18 cellular contexts compared by ENCODE assay signal in the genomic region with DNA sequence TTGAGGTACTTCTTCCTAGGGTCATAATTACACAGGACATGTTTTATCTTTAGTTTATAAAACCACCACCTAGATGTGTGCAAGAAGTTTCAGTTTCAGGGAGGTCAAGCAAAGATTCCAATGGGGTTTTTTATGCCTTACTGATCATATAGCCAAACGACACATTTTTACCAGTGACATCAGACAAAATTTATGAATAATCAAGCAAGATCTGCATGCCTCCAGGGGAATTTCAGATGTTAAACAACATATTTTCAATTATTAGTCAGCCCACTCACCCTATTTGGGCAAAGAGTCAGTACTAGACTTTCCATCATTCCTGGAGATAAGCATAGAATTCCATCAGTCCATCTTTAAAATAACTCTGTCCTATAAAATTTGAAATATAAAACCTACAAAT.
A peak's percentile ranks its signal among the peaks of the same experiment; 100 is the strongest.
DNase-seq lines count a peak whose midpoint lies in the region; ATAC-seq, FAIRE-seq and TF ChIP-seq lines count a peak whose summit lies in the region.
"Had no signal": no experiment of that assay in that cellular context is flagged by ENCODE, and none has a peak within 500 bp of the region (broad histone marks: within the 10 kb centered on the region; RNA-seq: fewer than 3 reads in every experiment).

No MANE protein-coding gene starts in this region.

- no peaks in the 10 kb centered on the region for H3K9me3 ChIP-seq in esophagus squamous epithelium
- H3K9me3 ChIP-seq: Caco-2 had no signal

- no peak for FAIRE-seq in HTR-8/SVneo (lab: Jason Lieb, UNC)

- H3K27me3 Mint-ChIP-seq in stimulated activated naive CD8-positive, alpha-beta T cell treated with anti-CD3 and anti-CD28 coated beads, Interleukin-15, amount 100 ng/mL, for 72 hours: no peaks in the 10 kb centered on the region

- H3K4me1 ChIP-seq in esophagus squamous epithelium: peaks cover 0 to 7% (median 0%) of the 10 kb centered on the region in 3 donors
- H3K4me1 ChIP-seq: Caco-2 had no signal

- intact Hi-C loops in esophagus squamous epithelium (cut with DNase I): no loop called here

- H3K9me3 Mint-ChIP-seq in stimulated activated naive CD8-positive, alpha-beta T cell treated with anti-CD3 and anti-CD28 coated beads, Interleukin-15, amount 100 ng/mL, for 72 hours: peaks cover 11 to 19% of the 10 kb centered on the region in 2 donors

- TF ChIP-seq POLR2A in esophagus squamous epithelium (IDR thresholded peaks at IDR 0.05): no peak

- H3K4me1 Mint-ChIP-seq in stimulated activated naive CD8-positive, alpha-beta T cell treated with anti-CD3 and anti-CD28 coated beads, Interleukin-15, amount 100 ng/mL, for 72 hours: no peaks in the 10 kb centered on the region

- H3K27me3 ChIP-seq in esophagus squamous epithelium: no peaks in the 10 kb centered on the region

- no peak overlapping the region for H3K27ac Mint-ChIP-seq in stimulated activated naive CD8-positive, alpha-beta T cell treated with anti-CD3 and anti-CD28 coated beads, Interleukin-15, amount 100 ng/mL, for 72 hours

- no peak overlapping the region for H3K4me3 Mint-ChIP-seq in stimulated activated naive CD8-positive, alpha-beta T cell treated with anti-CD3 and anti-CD28 coated beads, Interleukin-15, amount 100 ng/mL, for 72 hours

- no peak for TF ChIP-seq CTCF in esophagus squamous epithelium (IDR thresholded peaks at IDR 0.05)

- WGBS in esophagus squamous epithelium, 2 donors: 44 to 46% methylated on average over 1 of the region's 1 CpG

- DNase-seq in stimulated activated naive CD8-positive, alpha-beta T cell treated with anti-CD3 and anti-CD28 coated beads, Interleukin-15, Interleukin-2, amounts not matched to agents 100 U/mL and 50 U/mL, for 24 hours: no peak
- DNase-seq in stimulated activated naive CD8-positive, alpha-beta T cell treated with anti-CD3 and anti-CD28 coated beads, Interleukin-15, amount 100 ng/mL, for 72 hours: no peak
- peak; percentile 38 for DNase-seq in HTR-8/SVneo (ENCODE audit: insufficient read length, low spot score)
- peak; percentile 22 for DNase-seq in amniotic stem cell (lab: John Stamatoyannopoulos, UW)
- no peak for DNase-seq in inferior parietal cortex (ENCODE audit: extremely low spot score)
- no peak for DNase-seq in SHP77 (lab: John Stamatoyannopoulos, UW)
- no peak for DNase-seq in activated CD4-positive, CD25-positive, alpha-beta regulatory T cell (lab: John Stamatoyannopoulos, UW)
- no peak for DNase-seq in esophagus squamous epithelium (lab: John Stamatoyannopoulos, UW)
- DNase-seq: AML-193, Caco-2, HCEC 1CT, KG1, NCI-H1092, NCI-H146, NCI-H2081, NCI-H510A, NCI-H774, PC-9 had no signal

- peak; percentile 9 for ATAC-seq in stimulated activated naive CD8-positive, alpha-beta T cell treated with anti-CD3 and anti-CD28 coated beads, Interleukin-15, Interleukin-2, amounts not matched to agents 100 U/mL and 50 U/mL, for 24 hours
- no peak for ATAC-seq in stimulated activated naive CD8-positive, alpha-beta T cell treated with anti-CD3 and anti-CD28 coated beads, Interleukin-15, amount 100 ng/mL, for 72 hours

- no peaks in the 10 kb centered on the region for H3K36me3 ChIP-seq in esophagus squamous epithelium

- no peak overlapping the region for H3K4me3 ChIP-seq in esophagus squamous epithelium
- H3K4me3 ChIP-seq: PC-9 had no signal

- H3K27ac ChIP-seq in esophagus squamous epithelium: no peak overlapping the region
- H3K27ac ChIP-seq: PC-9 had no signal

Comparison
In these comparisons a context has a peak if more than half of its experiments do, and no peak if none do; other contexts are left out.
1. DNase-seq: peak in HTR-8/SVneo (single experiment) and amniotic stem cell (single experiment); none in stimulated activated naive CD8-positive, alpha-beta T cell treated with anti-CD3 and anti-CD28 coated beads, Interleukin-15, Interleukin-2, amounts not matched to agents 100 U/mL and 50 U/mL, for 24 hours (single experiment), stimulated activated naive CD8-positive, alpha-beta T cell treated with anti-CD3 and anti-CD28 coated beads, Interleukin-15, amount 100 ng/mL, for 72 hours (0 of 2), inferior parietal cortex (single experiment), SHP77 (0 of 2), activated CD4-positive, CD25-positive, alpha-beta regulatory T cell (0 of 4) and esophagus squamous epithelium (single experiment).